Comparison of ENCODE assay signal across 10 cellular contexts in the genomic region with DNA sequence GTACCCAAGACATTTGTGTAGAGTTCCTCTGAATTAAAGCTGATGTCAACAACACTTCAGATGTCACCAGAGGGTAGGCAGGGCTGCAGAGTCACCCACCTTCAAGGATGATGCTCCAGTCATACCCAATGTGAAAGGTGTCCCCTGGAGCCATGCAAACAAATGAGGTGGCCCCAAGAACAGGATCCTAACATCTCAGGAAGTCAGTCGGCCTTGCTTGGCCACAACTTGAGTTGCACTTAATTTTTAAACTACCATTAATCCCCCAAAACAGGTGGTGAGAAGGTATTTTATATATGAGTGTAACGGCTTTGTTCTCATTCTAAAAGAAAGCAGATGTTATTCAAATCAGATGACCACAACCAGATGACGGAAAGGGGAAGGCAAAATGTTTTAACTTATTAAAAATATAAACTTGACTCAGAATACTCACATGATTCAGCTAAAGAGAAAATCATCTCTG. TPM values are rescaled to one million over a fixed set of nuclear protein-coding genes. Genes with fewer than 3 reads are reported as not detected.
DNase-seq lines count a peak whose midpoint lies in the region; ATAC-seq, FAIRE-seq and TF ChIP-seq lines count a peak whose summit lies in the region.
"Had no signal": no experiment of that assay in that cellular context is flagged by ENCODE, and none has a peak within 500 bp of the region (broad histone marks: within the 10 kb centered on the region; RNA-seq: fewer than 3 reads in every experiment).

No MANE protein-coding gene starts in this region.

- POLR2A ChIA-PET in OCI-LY7 (lab: Charles Lee), result interaction anchor here (0.6 to 4.7 kb wide), 9 partner anchors 8 to 48 kb away, joined by 3 to 56 read pairs (median 4); no protein-coding TSS in a partner anchor

- H3K4me3 ChIP-seq in OCI-LY7 (ENCODE audit: low read depth, low read length, poor library complexity, severe bottlenecking) (peak overlapping the region; percentile 55), osteoblast (ENCODE audit: insufficient read depth, low read length) (no peak overlapping the region)

- no peaks in the 10 kb centered on the region for H3K9me3 Mint-ChIP-seq in activated T-cell treated with anti-CD3 and anti-CD28 coated beads, Interleukin-2, amount 50 U/mL, for 4 hours

- peaks cover 81% of the 10 kb centered on the region for H3K4me1 Mint-ChIP-seq in activated T-cell treated with anti-CD3 and anti-CD28 coated beads, Interleukin-2, amount 50 U/mL, for 4 hours (ENCODE audit: low read depth)

- FAIRE-seq in D721Med (lab: Jason Lieb, UNC), result no peak
- FAIRE-seq: kidney had no signal

- no peak for DNase-seq in activated T-cell treated with anti-CD3 and anti-CD28 coated beads, Interleukin-2, amount 50 U/mL, for 4 hours
- DNase-seq in activated T-cell treated with anti-CD3 and anti-CD28 coated beads for 4 hours, result no peak
- peak; percentile 95 for DNase-seq in OCI-LY7 (ENCODE audit: low spot score)
- DNase-seq in stimulated activated CD8-positive, alpha-beta memory T cell treated with anti-CD3 and anti-CD28 coated beads, Interleukin-4, amount 100 ng/mL, for 48 hours, result peak; percentile 68
- DNase-seq in D721Med (ENCODE audit: insufficient read length, low spot score), result no peak
- no peak for DNase-seq in osteoblast (ENCODE audit: insufficient read length, low spot score, missing footprints)
- no peak for DNase-seq in cortex of kidney (lab: John Stamatoyannopoulos, UW)
- DNase-seq: kidney, NCI-H1105 treated with DMSO at 0.1 percent for 48 hours had no signal

- H3K4me2 ChIP-seq in OCI-LY7 (ENCODE audit: low read length) (peak overlapping the region; percentile 80), osteoblast (ENCODE audit: insufficient read depth, low read length) (no peak overlapping the region)

- no peaks in the 10 kb centered on the region for H3K9me2 ChIP-seq in OCI-LY7 (ENCODE audit: insufficient read depth, low read length)

- no peaks in the 10 kb centered on the region for H3K27me3 Mint-ChIP-seq in activated T-cell treated with anti-CD3 and anti-CD28 coated beads, Interleukin-2, amount 50 U/mL, for 4 hours (ENCODE audit: low read depth)

- H3K79me2 ChIP-seq in OCI-LY7 (ENCODE audit: insufficient read depth, low read depth, low read length) (peaks cover 51% of the 10 kb centered on the region), osteoblast (ENCODE audit: insufficient read depth, low read length) (no peaks in the 10 kb centered on the region)

- CTCF ChIA-PET in OCI-LY7 (lab: Charles Lee; ENCODE audit: unreplicated experiment), result interaction anchor here (1.7 kb wide), 1 partner anchor 15 kb away, joined by 6 read pairs; no protein-coding TSS in a partner anchor

- H2AFZ ChIP-seq in OCI-LY7 (ENCODE audit: low read length) (no peak overlapping the region), osteoblast (ENCODE audit: low read length) (no peak overlapping the region)

- peaks cover 2% of the 10 kb centered on the region for H3K36me3 Mint-ChIP-seq in activated T-cell treated with anti-CD3 and anti-CD28 coated beads, Interleukin-2, amount 50 U/mL, for 4 hours (ENCODE audit: insufficient read depth)

- H3K27ac ChIP-seq in OCI-LY7 (ENCODE audit: low read depth, low read length, poor library complexity, severe bottlenecking), result peak overlapping the region; percentile 99
- H3K27ac ChIP-seq in osteoblast (ENCODE audit: low read depth, low read length), result no peak overlapping the region

- H3K36me3 ChIP-seq in OCI-LY7 (ENCODE audit: insufficient read depth, low read length), result peaks cover 9% of the 10 kb centered on the region; the same call in 1 of the 2 replicates
- no peaks in the 10 kb centered on the region for H3K36me3 ChIP-seq in osteoblast (ENCODE audit: insufficient read depth, low read length)

- H3K9me3 ChIP-seq in OCI-LY7 (ENCODE audit: low read length), result peaks cover 2% of the 10 kb centered on the region; the same call in 1 of the 2 replicates
- no peaks in the 10 kb centered on the region for H3K9me3 ChIP-seq in osteoblast (ENCODE audit: low read depth, low read length)

- H4K20me1 ChIP-seq in OCI-LY7 (ENCODE audit: insufficient read depth, low read length) (no peaks in the 10 kb centered on the region), osteoblast (ENCODE audit: insufficient read depth, low read length) (no peaks in the 10 kb centered on the region)

- intact Hi-C loops in OCI-LY7 (cut with micrococcal nuclease; ENCODE audit: unreplicated experiment), result loop anchor here (1.0 to 2.0 kb wide), 4 partner anchors 16 to 49 kb away; no protein-coding TSS in a partner anchor

- BruUV-seq in OCI-LY7 (replicated peaks; lab: Mats Ljungman, UMichigan), result no TSS peak

- H3K27me3 ChIP-seq in osteoblast (ENCODE audit: insufficient read depth, low read length), result no peaks in the 10 kb centered on the region

- TF ChIP-seq CTCF in OCI-LY7 (conservative IDR thresholded peaks at IDR 0.05; ENCODE audit: low read length) (no peak), D721Med (IDR thresholded peaks at IDR 0.05; ENCODE audit: insufficient read depth, missing control alignments) (no peak), osteoblast (IDR thresholded peaks at IDR 0.05; ENCODE audit: extremely low read depth, low read depth, low read length) (no peak)

- H3K4me3 Mint-ChIP-seq in activated T-cell treated with anti-CD3 and anti-CD28 coated beads, Interleukin-2, amount 50 U/mL, for 4 hours, result peak overlapping the region; percentile 62

- ATAC-seq in activated T-cell treated with anti-CD3 and anti-CD28 coated beads, Interleukin-2, amount 50 U/mL, for 4 hours, result peak; percentile 64 to 73
- peak; percentile 55 for ATAC-seq in HG02852 (IDR thresholded peaks at IDR 0.05; ENCODE audit: unreplicated experiment)

- H3K4me1 ChIP-seq in OCI-LY7 (ENCODE audit: insufficient read depth, low read length, poor library complexity, severe bottlenecking) (peaks cover 95% of the 10 kb centered on the region), osteoblast (ENCODE audit: insufficient read depth, low read length) (peaks cover 11% of the 10 kb centered on the region)

RNA-seq across cellular contexts. Expression of gene SERPINB1, which starts 21.1 kb away (rescaled TPM):
- 10 to 100 TPM; 16.7 to 19.3 (median 18.0) TPM for total RNA-seq in activated T-cell treated with anti-CD3 and anti-CD28 coated beads, Interleukin-2, amount 50 U/mL, for 4 hours
- 1.2 and 1.3 TPM in 2 replicates for total RNA-seq in OCI-LY7 (2014; rRNA removed; shearing (Covaris generic))
- total RNA-seq in OCI-LY7 (2022) (3.5 and 5.0 TPM in 2 replicates), osteoblast (32.6 and 53.0 TPM in 2 replicates)

RNA-seq across cellular contexts. Expression of gene SERPINB9, which starts 40.4 kb away (rescaled TPM):
- 10 to 100 TPM; 41.0 to 48.0 (median 42.4) TPM for total RNA-seq in activated T-cell treated with anti-CD3 and anti-CD28 coated beads, Interleukin-2, amount 50 U/mL, for 4 hours
- 74.7 and 78.4 TPM in 2 replicates for total RNA-seq in OCI-LY7 (2014; rRNA removed; shearing (Covaris generic))
- total RNA-seq in OCI-LY7 (2022) (166 and 167 TPM in 2 replicates), osteoblast (4.4 and 6.2 TPM in 2 replicates)

Comparison
In these comparisons a context has a peak if more than half of its experiments do, and no peak if none do; other contexts are left out.
1. DNase-seq: peak in OCI-LY7 (single experiment) and stimulated activated CD8-positive, alpha-beta memory T cell treated with anti-CD3 and anti-CD28 coated beads, Interleukin-4, amount 100 ng/mL, for 48 hours (single experiment); none in activated T-cell treated with anti-CD3 and anti-CD28 coated beads, Interleukin-2, amount 50 U/mL, for 4 hours (single experiment), activated T-cell treated with anti-CD3 and anti-CD28 coated beads for 4 hours (single experiment), D721Med (single experiment), osteoblast (single experiment) and cortex of kidney (single experiment).